8 cellular contexts compared by ENCODE assay signal in the genomic region with DNA sequence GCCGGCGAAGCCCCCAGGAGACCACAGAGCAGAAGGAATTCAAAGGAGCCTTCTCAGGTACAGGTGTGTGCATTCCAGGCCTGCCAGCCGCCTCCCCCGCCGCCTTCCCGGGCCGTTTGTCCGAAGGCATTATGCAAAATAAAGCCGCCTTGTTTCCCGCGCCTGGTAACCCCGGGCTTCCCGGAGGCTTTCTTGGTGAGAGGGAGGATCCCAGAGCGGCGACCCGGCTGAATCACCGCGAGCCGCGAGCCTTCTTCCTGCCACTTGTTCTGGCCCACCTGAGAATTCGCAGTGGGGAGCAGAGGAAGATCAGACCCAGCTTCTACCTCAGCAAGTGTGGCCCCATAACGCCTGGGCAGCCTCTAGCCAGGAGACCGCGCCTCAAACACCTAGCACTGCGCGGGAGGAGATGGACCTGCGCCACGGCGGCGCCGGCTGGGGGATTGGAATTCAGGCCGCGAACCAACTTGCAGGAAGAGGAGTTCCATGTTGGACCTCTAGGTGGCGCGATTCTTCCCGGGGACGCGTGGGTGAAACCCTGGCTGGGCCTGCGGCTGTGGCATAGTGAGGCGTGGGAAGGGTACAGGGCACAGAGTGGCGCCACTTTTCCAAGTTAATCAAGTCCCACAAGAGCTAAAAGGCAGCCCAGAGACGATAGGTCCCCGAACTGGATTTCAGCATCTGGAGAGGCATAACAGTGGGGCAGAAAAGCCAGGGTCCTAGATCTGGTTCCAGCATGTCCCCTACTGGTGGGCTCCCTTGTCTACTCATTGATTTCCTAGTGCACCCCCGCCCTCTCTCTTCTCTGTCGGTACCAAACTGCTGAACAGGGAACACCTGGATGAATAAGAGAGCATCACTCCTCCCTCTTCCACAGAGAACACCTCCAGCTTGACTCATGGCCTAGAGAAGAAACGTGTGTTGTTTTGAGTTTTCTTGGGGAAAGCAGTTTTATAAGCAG.
DNase-seq lines count a peak whose midpoint lies in the region; ATAC-seq and TF ChIP-seq lines count a peak whose summit lies in the region.

No MANE protein-coding gene starts in this region.

- POLR2A ChIA-PET in AG04449 (lab: Yijun Ruan, JAX) = no interaction called here

- no peak overlapping the region for H3K27ac ChIP-seq in esophagus squamous epithelium

- no peak for TF ChIP-seq POLR2A in esophagus squamous epithelium (IDR thresholded peaks at IDR 0.05)

- H3K4me1 Mint-ChIP-seq in natural killer cell = peaks cover 0 to 5% of the 10 kb centered on the region in 2 donors

- H3K36me3 Mint-ChIP-seq in natural killer cell = no peaks in the 10 kb centered on the region

- peaks cover 6 to 9% (median 9%) of the 10 kb centered on the region in 3 donors for H3K4me1 ChIP-seq in esophagus squamous epithelium

- H3K9me3 ChIP-seq in esophagus squamous epithelium = no peaks in the 10 kb centered on the region

- H3K4me3 ChIP-seq in AG04449 (ENCODE audit: low read depth, low read length) = no peak overlapping the region
- peak overlapping the region in 3 of 4 donors; percentile 12 to 53 (median 26) for H3K4me3 ChIP-seq in esophagus squamous epithelium

- TF ChIP-seq CTCF in AG04449 (IDR thresholded peaks at IDR 0.05; ENCODE audit: insufficient read depth, low read length, missing control alignments) = peak; percentile 58
- TF ChIP-seq CTCF in esophagus squamous epithelium (IDR thresholded peaks at IDR 0.05) = peak; percentile 30 to 71 (median 54)
- peak; percentile 65 for TF ChIP-seq CTCF in natural killer cell (IDR thresholded peaks at IDR 0.05)

- 11% methylated on average over 17 to 19 of the region's 46 CpGs for WGBS in esophagus squamous epithelium, 2 donors

- intact Hi-C loops in esophagus squamous epithelium (cut with DNase I) (no loop called here), natural killer cell (cut with micrococcal nuclease) (no loop called here)

- H3K36me3 ChIP-seq in esophagus squamous epithelium = no peaks in the 10 kb centered on the region

- peaks cover 18 to 22% of the 10 kb centered on the region in 2 donors for H3K27me3 Mint-ChIP-seq in natural killer cell (ENCODE audit: low read depth in 2 of 2)

- ATAC-seq in GM19351 (IDR thresholded peaks at IDR 0.05; ENCODE audit: unreplicated experiment) (peak; percentile 78), natural killer cell (peak; percentile 53 to 80 (median 73))

- DNase-seq in AG04449 (ENCODE audit: low read depth, low spot score) (no peak), NCI-H226 (peak; percentile 32), esophagus squamous epithelium (lab: John Stamatoyannopoulos, UW) (no peak), natural killer cell (peak; percentile 48), middle frontal gyrus (ENCODE audit: extremely low spot score, low spot score) (no peak)
- DNase-seq in activated CD8-positive, alpha-beta memory T cell treated with anti-CD3 and anti-CD28 coated beads, Interleukin-2, amount 50 U/mL, for 48 hours = peak; percentile 90
- peak; percentile 62 for DNase-seq in stimulated activated naive CD4-positive, alpha-beta T cell treated with Interleukin-2 at 50 U/mL for 16 hours (lab: John Stamatoyannopoulos, UW)

- H3K27ac Mint-ChIP-seq in natural killer cell = no peak overlapping the region

- peak overlapping the region; percentile 69 for H3K4me3 Mint-ChIP-seq in natural killer cell

- no peaks in the 10 kb centered on the region for H3K9me3 Mint-ChIP-seq in natural killer cell

- CTCF ChIA-PET in AG04449 (lab: Yijun Ruan, JAX) = interaction anchor here (1.3 kb wide), 1 partner anchor 59 kb away, joined by 5 read pairs; no protein-coding TSS in a partner anchor

- peaks cover 0 to 95% (median 7%) of the 10 kb centered on the region in 4 donors for H3K27me3 ChIP-seq in esophagus squamous epithelium

Comparison
In these comparisons a context has a peak if more than half of its experiments do, and no peak if none do; other contexts are left out.
1. DNase-seq: peak in NCI-H226 (single experiment), activated CD8-positive, alpha-beta memory T cell treated with anti-CD3 and anti-CD28 coated beads, Interleukin-2, amount 50 U/mL, for 48 hours (single experiment), natural killer cell (single experiment) and stimulated activated naive CD4-positive, alpha-beta T cell treated with Interleukin-2 at 50 U/mL for 16 hours (single experiment); none in AG04449 (single experiment), esophagus squamous epithelium (single experiment) and middle frontal gyrus (single experiment).
2. Peak in every context shown above with its lines, with median percentiles within 50 percentile points of each other: CTCF ChIP-seq.